Comparison of ENCODE assay signal across 8 cellular contexts in the genomic region with DNA sequence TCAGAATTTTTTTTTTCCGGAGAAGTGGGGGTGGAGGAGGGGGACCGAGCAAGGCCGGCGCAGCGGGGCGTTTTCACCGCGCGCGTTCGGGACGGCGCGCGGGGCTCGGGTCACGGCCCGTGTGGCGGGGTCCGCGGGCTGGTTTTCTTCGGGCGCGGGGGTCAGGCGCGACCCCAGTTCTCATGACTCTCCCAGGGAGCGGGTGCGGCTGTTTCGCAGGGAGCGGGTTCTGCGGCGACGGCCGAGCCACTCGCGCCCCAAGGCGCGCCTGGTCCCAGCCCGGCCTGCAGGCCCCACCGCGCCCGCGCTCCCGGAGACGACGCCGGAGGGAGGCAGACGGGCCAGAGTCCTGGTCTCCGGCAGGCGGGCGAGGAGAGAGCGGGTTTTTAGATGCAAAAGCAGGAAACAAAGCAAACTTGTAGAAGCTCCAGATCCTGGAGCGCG. TPM values are rescaled to one million over a fixed set of nuclear protein-coding genes. Genes with fewer than 3 reads are reported as not detected.
A peak's percentile ranks its signal among the peaks of the same experiment; 100 is the strongest.
DNase-seq lines count a peak whose midpoint lies in the region; ATAC-seq and TF ChIP-seq lines count a peak whose summit lies in the region.

No MANE protein-coding gene starts in this region.

- no peaks in the 10 kb centered on the region for H3K27me3 ChIP-seq in lung (ENCODE audit: control insufficient read depth, insufficient read depth)
- no peaks in the 10 kb centered on the region for H3K27me3 ChIP-seq in tibial artery

- no peaks in the 10 kb centered on the region for H3K36me3 Mint-ChIP-seq in chondrocyte (ENCODE audit: low read depth)

- peaks cover 55% of the 10 kb centered on the region for H3K4me1 Mint-ChIP-seq in chondrocyte (ENCODE audit: low read depth)

- H3K9me3 Mint-ChIP-seq in chondrocyte (ENCODE audit: low read depth), result no peaks in the 10 kb centered on the region

- intact Hi-C loops in tibial artery (cut with DNase I; ENCODE audit: low total_unique reads), result no loop called here

- DNase-seq in NCI-H82 (lab: John Stamatoyannopoulos, UW), result peak; percentile 49
- no peak for DNase-seq in NCI-H82 treated with DMSO at 0.1 percent for 48 hours (lab: John Stamatoyannopoulos, UW; ENCODE audit: unreplicated experiment)
- no peak for DNase-seq in chondrocyte (ENCODE audit: low spot score)
- DNase-seq in lung (ENCODE audit: low spot score), result no peak
- no peak for DNase-seq in tibial artery
- DNase-seq in DMS 273 treated with DMSO at 0.1 percent for 48 hours (lab: John Stamatoyannopoulos, UW), result no peak
- DNase-seq in NCI-H1436 (lab: John Stamatoyannopoulos, UW), result no peak
- DNase-seq in CD1c-positive myeloid dendritic cell (ENCODE audit: extremely low spot score), result no peak

- H3K27me3 Mint-ChIP-seq in chondrocyte (ENCODE audit: low read depth), result no peaks in the 10 kb centered on the region

- no peaks in the 10 kb centered on the region for H3K9me3 ChIP-seq in lung (ENCODE audit: control insufficient read depth in 2 of 2, insufficient read depth in 1 of 2, low read length in 1 of 2)
- H3K9me3 ChIP-seq in tibial artery, result no peaks in the 10 kb centered on the region

- 1% methylated on average over 52 to 54 of the region's 54 CpGs for WGBS in lung, 2 donors

- TF ChIP-seq CTCF in chondrocyte (IDR thresholded peaks at IDR 0.05) (no peak), lung (IDR thresholded peaks at IDR 0.05; ENCODE audit: control extremely low read depth, extremely low read depth) (no peak), tibial artery (IDR thresholded peaks at IDR 0.05) (no peak)

- H3K36me3 ChIP-seq in lung (ENCODE audit: control insufficient read depth in 2 of 2, insufficient read depth in 2 of 2, low read length in 2 of 2), result peaks cover 0 to 1% of the 10 kb centered on the region in 2 donors
- no peaks in the 10 kb centered on the region for H3K36me3 ChIP-seq in tibial artery

- H3K4me3 Mint-ChIP-seq in chondrocyte (ENCODE audit: unreplicated experiment), result peak overlapping the region; percentile 88

- H3K27ac Mint-ChIP-seq in chondrocyte (ENCODE audit: unreplicated experiment), result peak overlapping the region; percentile 74

- H3K4me3 ChIP-seq in lung (peak overlapping the region; percentile 76), tibial artery (peak overlapping the region; percentile 86 to 92)

- peak overlapping the region; percentile 95 to 97 for H3K27ac ChIP-seq in lung (ENCODE audit: low read depth in 1 of 2, low read length in 1 of 2)
- peak overlapping the region; percentile 95 to 99 for H3K27ac ChIP-seq in tibial artery

- H3K4me1 ChIP-seq in lung (ENCODE audit: control insufficient read depth in 2 of 2, insufficient read depth in 2 of 2, low read length in 2 of 2) (peaks cover 4 to 9% of the 10 kb centered on the region in 2 donors), tibial artery (peaks cover 7 to 37% (median 29%) of the 10 kb centered on the region in 4 donors)

- no peak for ATAC-seq in lung (ENCODE audit: insufficient read depth, low FRiP score)

RNA-seq across cellular contexts. Expression of a gene that starts 1.0 kb away (rescaled TPM):
- 20.6 to 32.3 TPM (median 22.7 TPM) in 3 replicates for total RNA-seq in chondrocyte
- 10 to 100 TPM; 24.4 to 24.9 TPM for total RNA-seq in lung
- polyA plus RNA-seq in lung, result 10 to 100 TPM in 1 of 2 donors, 1 to 10 TPM in 1; 7.6 to 10.5 TPM
